14 cellular contexts compared by ENCODE assay signal in the genomic region with DNA sequence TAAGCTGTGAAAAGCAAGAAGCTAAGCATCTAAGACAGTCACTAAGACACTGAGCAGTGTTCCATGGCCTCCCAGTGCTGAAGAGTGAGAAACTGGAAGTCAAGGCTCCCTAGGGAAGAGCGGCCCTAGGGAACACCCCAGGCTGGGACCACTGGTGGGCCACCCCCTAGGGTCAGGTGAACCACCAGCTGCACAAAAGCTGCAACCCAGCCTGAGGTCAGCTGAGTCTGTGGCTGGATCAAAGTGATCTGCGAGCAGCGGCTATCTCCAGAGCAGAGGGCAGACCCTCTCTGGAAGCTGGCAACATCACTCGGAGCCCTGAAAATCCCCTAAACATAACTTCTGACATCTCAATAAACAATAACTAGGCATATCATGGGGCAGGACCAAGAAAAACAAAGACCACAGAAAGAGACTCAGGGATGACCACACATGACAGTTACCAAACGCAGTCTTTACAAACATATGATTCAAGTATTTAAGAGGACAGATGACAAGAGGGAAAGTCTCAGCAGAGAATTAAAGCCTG.
DNase-seq lines count a peak whose midpoint lies in the region; ATAC-seq and TF ChIP-seq lines count a peak whose summit lies in the region.
"Had no signal": no experiment of that assay in that cellular context is flagged by ENCODE, and none has a peak within 500 bp of the region (broad histone marks: within the 10 kb centered on the region; RNA-seq: fewer than 3 reads in every experiment).

No MANE protein-coding gene starts in this region.

- no peak overlapping the region for H3K4me3 Mint-ChIP-seq in activated CD8-positive, alpha-beta T cell treated with anti-CD3 and anti-CD28 coated beads for 36 hours
- no peak overlapping the region for H3K4me3 Mint-ChIP-seq in endodermal cell
- H3K4me3 Mint-ChIP-seq: nephron had no signal

- no peaks in the 10 kb centered on the region for H3K9me3 Mint-ChIP-seq in activated CD8-positive, alpha-beta T cell treated with anti-CD3 and anti-CD28 coated beads for 36 hours
- no peaks in the 10 kb centered on the region for H3K9me3 Mint-ChIP-seq in endodermal cell
- H3K9me3 Mint-ChIP-seq: nephron had no signal

- H3K27ac Mint-ChIP-seq in activated CD8-positive, alpha-beta T cell treated with anti-CD3 and anti-CD28 coated beads for 36 hours, result peak overlapping the region; percentile 60
- H3K27ac Mint-ChIP-seq in endodermal cell, result peak overlapping the region; percentile 35
- H3K27ac Mint-ChIP-seq: nephron had no signal

- no peaks in the 10 kb centered on the region for H3K36me3 Mint-ChIP-seq in activated CD8-positive, alpha-beta T cell treated with anti-CD3 and anti-CD28 coated beads for 36 hours (ENCODE audit: low read depth)
- peaks cover 74% of the 10 kb centered on the region for H3K36me3 Mint-ChIP-seq in endodermal cell (ENCODE audit: low read depth)

- no peaks in the 10 kb centered on the region for H3K27me3 ChIP-seq in endodermal cell (ENCODE audit: control insufficient read depth, insufficient read depth, low read length, poor library complexity, severe bottlenecking)
- H3K27me3 ChIP-seq: gastrocnemius medialis had no signal

- H3K27me3 Mint-ChIP-seq in activated CD8-positive, alpha-beta T cell treated with anti-CD3 and anti-CD28 coated beads for 36 hours, result peaks cover 11% of the 10 kb centered on the region
- H3K27me3 Mint-ChIP-seq in endodermal cell (ENCODE audit: insufficient read depth), result no peaks in the 10 kb centered on the region

- H3K9ac ChIP-seq in endodermal cell (ENCODE audit: extremely low read depth, low read length, poor library complexity, severe bottlenecking), result no peak overlapping the region

- no peaks in the 10 kb centered on the region for H3K9me3 ChIP-seq in endodermal cell (ENCODE audit: control insufficient read depth, low read length)
- H3K9me3 ChIP-seq: gastrocnemius medialis had no signal

- ATAC-seq in left cardiac atrium (no peak), GM21515 (IDR thresholded peaks at IDR 0.05; ENCODE audit: unreplicated experiment) (no peak)
- peak; percentile 8 for ATAC-seq in activated CD8-positive, alpha-beta T cell treated with anti-CD3 and anti-CD28 coated beads for 36 hours
- ATAC-seq: gastrocnemius medialis had no signal

- 92 to 100% methylated on average over 1 to 5 of the region's 5 CpGs for whole genome bisulfite sequencing in endodermal cell (ENCODE audit: insufficient coverage in 1 of 2, insufficient read length in 1 of 2), 2 experiments

- TF ChIP-seq CTCF in activated CD8-positive, alpha-beta T cell treated with anti-CD3 and anti-CD28 coated beads for 36 hours (IDR thresholded peaks at IDR 0.05), result no peak
- no peak for TF ChIP-seq CTCF in endodermal cell (conservative IDR thresholded peaks at IDR 0.05)

- H3K4me1 ChIP-seq in endodermal cell (ENCODE audit: control insufficient read depth, insufficient read depth, low read length), result no peaks in the 10 kb centered on the region
- H3K4me1 ChIP-seq: gastrocnemius medialis had no signal

- POLR2A ChIA-PET in activated CD8-positive, alpha-beta T cell treated with anti-CD3 and anti-CD28 coated beads for 36 hours (lab: Charles Lee), result interaction anchor here (0.6 kb wide), 1 partner anchor 212 kb away, joined by 3 read pairs; no protein-coding TSS in a partner anchor

- H3K4me1 Mint-ChIP-seq in activated CD8-positive, alpha-beta T cell treated with anti-CD3 and anti-CD28 coated beads for 36 hours (ENCODE audit: low read depth), result peaks cover 22% of the 10 kb centered on the region
- no peaks in the 10 kb centered on the region for H3K4me1 Mint-ChIP-seq in endodermal cell
- H3K4me1 Mint-ChIP-seq: nephron had no signal

- CTCF ChIA-PET in activated CD8-positive, alpha-beta T cell treated with anti-CD3 and anti-CD28 coated beads for 36 hours (lab: Charles Lee), result no interaction called here

- intact Hi-C loops in cardiac septum (cut with DNase I), result no loop called here
- intact Hi-C loops in left cardiac atrium (cut with DNase I), result no loop called here
- intact Hi-C loops in activated CD8-positive, alpha-beta T cell treated with anti-CD3 and anti-CD28 coated beads for 36 hours (cut with micrococcal nuclease), result no loop called here

- no peak overlapping the region for H3K4me3 ChIP-seq in endodermal cell (ENCODE audit: low read length)
- H3K4me3 ChIP-seq: gastrocnemius medialis, lung had no signal

- peaks cover 71% of the 10 kb centered on the region for H3K36me3 ChIP-seq in endodermal cell (ENCODE audit: control insufficient read depth, insufficient read depth, low read length)

- DNase-seq in cardiac septum (ENCODE audit: low spot score), result peak; percentile 69
- DNase-seq in left cardiac atrium, result no peak
- no peak for DNase-seq in activated CD8-positive, alpha-beta T cell treated with anti-CD3 and anti-CD28 coated beads for 36 hours
- DNase-seq in endodermal cell, result no peak
- no peak for DNase-seq in medulla oblongata (ENCODE audit: extremely low spot score)
- DNase-seq in ecto neural progenitor cell (ENCODE audit: low spot score), result no peak
- no peak for DNase-seq in NCI-H526 treated with DMSO at 0.1 percent for 48 hours (lab: John Stamatoyannopoulos, UW)
- DNase-seq: activated CD4-positive, CD25-positive, alpha-beta regulatory T cell; gastrocnemius medialis; NCI-H1436 treated with DMSO at 0.1 percent for 48 hours; retina had no signal

- H3K27ac ChIP-seq in endodermal cell (ENCODE audit: low read depth, low read length), result no peak overlapping the region
- H3K27ac ChIP-seq: gastrocnemius medialis had no signal
